Comparison of ENCODE assay signal across 18 cellular contexts in the genomic region with DNA sequence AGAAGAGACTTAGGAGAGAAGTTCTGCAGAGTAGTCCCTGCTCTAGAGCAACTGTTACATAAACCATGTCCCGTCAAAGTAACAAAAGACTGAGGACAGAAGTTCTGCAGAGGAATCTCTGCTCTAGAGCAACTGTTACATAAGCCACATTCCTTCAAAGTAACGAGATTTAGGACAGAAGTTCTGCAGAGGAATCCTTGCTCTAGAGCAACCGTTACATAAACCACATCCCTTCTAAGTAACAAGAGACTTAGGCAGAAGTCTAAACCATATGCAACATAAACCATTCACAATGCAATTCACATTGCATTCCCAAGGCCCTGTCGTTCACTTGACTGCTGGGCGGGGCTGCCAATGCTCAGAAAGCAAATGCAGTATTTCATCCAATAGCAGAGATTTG.
A peak's percentile ranks its signal among the peaks of the same experiment; 100 is the strongest.
DNase-seq lines count a peak whose midpoint lies in the region; ATAC-seq, FAIRE-seq and TF ChIP-seq lines count a peak whose summit lies in the region.
"Had no signal": no experiment of that assay in that cellular context is flagged by ENCODE, and none has a peak within 500 bp of the region (broad histone marks: within the 10 kb centered on the region; RNA-seq: fewer than 3 reads in every experiment).

No MANE protein-coding gene starts in this region.

- H3K27ac Mint-ChIP-seq in astrocyte (ENCODE audit: unreplicated experiment): no peak overlapping the region
- H3K27ac Mint-ChIP-seq: CD4-positive, alpha-beta memory T cell had no signal

- H3K79me2 ChIP-seq in astrocyte (ENCODE audit: insufficient read depth, low read length): no peaks in the 10 kb centered on the region

- H3K4me1 Mint-ChIP-seq in astrocyte (ENCODE audit: low read depth, unreplicated experiment): no peaks in the 10 kb centered on the region
- H3K4me1 Mint-ChIP-seq: CD4-positive, alpha-beta memory T cell had no signal

- TF ChIP-seq POLR2A in A549 (IDR thresholded peaks at IDR 0.05; ENCODE audit: low read length): no peak

- no peaks in the 10 kb centered on the region for H3K9me3 ChIP-seq in A549
- H3K9me3 ChIP-seq in astrocyte (ENCODE audit: insufficient read depth, low read depth, low read length): no peaks in the 10 kb centered on the region
- H3K9me3 ChIP-seq: BLaER1, MG63 had no signal

- WGBS in A549 (ENCODE audit: missing lambda C conversion rate): 15% methylated on average over 5 of the region's 5 CpGs

- no peak overlapping the region for H3K4me3 Mint-ChIP-seq in astrocyte (ENCODE audit: unreplicated experiment)
- H3K4me3 Mint-ChIP-seq: CD4-positive, alpha-beta memory T cell had no signal

- H3K4me1 ChIP-seq in A549 (no peaks in the 10 kb centered on the region), astrocyte (ENCODE audit: insufficient read depth, low read length) (no peaks in the 10 kb centered on the region)
- H3K4me1 ChIP-seq: BLaER1 had no signal

- H3K9ac ChIP-seq in astrocyte (ENCODE audit: low read length): no peak overlapping the region
- H3K9ac ChIP-seq: BLaER1 had no signal

- POLR2A ChIA-PET in A549 (lab: Yijun Ruan, JAX): no interaction called here

- H3K4me3 ChIP-seq in A549 (no peak overlapping the region), astrocyte (ENCODE audit: insufficient read depth, low read depth, low read length) (no peak overlapping the region)
- no peak overlapping the region for H3K4me3 ChIP-seq in Jurkat, Clone E6-1 (ENCODE audit: low read length)
- H3K4me3 ChIP-seq: BLaER1, MG63 had no signal

- H3K4me2 ChIP-seq in A549 (no peak overlapping the region), astrocyte (ENCODE audit: low read length) (no peak overlapping the region)
- H3K4me2 ChIP-seq: BLaER1 had no signal

- H3K27ac ChIP-seq in A549 (no peak overlapping the region), astrocyte (ENCODE audit: low read depth, low read length) (no peak overlapping the region), caudate nucleus (ENCODE audit: low read depth, low read length) (no peak overlapping the region)
- H3K27ac ChIP-seq: BLaER1 had no signal

- H3K9me3 Mint-ChIP-seq in astrocyte (ENCODE audit: unreplicated experiment): no peaks in the 10 kb centered on the region
- H3K9me3 Mint-ChIP-seq: CD4-positive, alpha-beta memory T cell had no signal

- H2AFZ ChIP-seq in astrocyte (ENCODE audit: low read depth, low read length): no peak overlapping the region

- FAIRE-seq in A549 (lab: Jason Lieb, UNC) (peak; percentile 46), astrocyte (lab: Jason Lieb, UNC) (peak; percentile 37)

- ATAC-seq in A549: no peak

- H3K27me3 Mint-ChIP-seq in astrocyte (ENCODE audit: low read depth, unreplicated experiment): no peaks in the 10 kb centered on the region
- H3K27me3 Mint-ChIP-seq: CD4-positive, alpha-beta memory T cell had no signal

- no peaks in the 10 kb centered on the region for H4K20me1 ChIP-seq in astrocyte (ENCODE audit: insufficient read depth, low read length)
- H4K20me1 ChIP-seq: BLaER1 had no signal

- no peak for TF ChIP-seq EP300 in A549 (IDR thresholded peaks at IDR 0.05)

- H3K36me3 ChIP-seq in astrocyte (ENCODE audit: insufficient read depth, low read length): no peaks in the 10 kb centered on the region
- H3K36me3 ChIP-seq: BLaER1, MG63 had no signal

- TF ChIP-seq RAD21 in A549 (conservative IDR thresholded peaks at IDR 0.05 in 1 of 2, IDR thresholded peaks at IDR 0.05 in 1 of 2): no peak

- CTCF ChIA-PET in A549 (lab: Yijun Ruan, JAX): no interaction called here

- DNase-seq in A549 (ENCODE audit: low read depth in 1 of 2, low spot score in 1 of 2) (no peak), astrocyte (ENCODE audit: low read depth) (no peak), iris pigment epithelial cell (ENCODE audit: low read depth) (peak; percentile 44), NCI-H446 (lab: John Stamatoyannopoulos, UW) (no peak), activated gamma-delta T cell treated with Interleukin-2 at 50 U/mL for 16 hours (no peak), caudate nucleus (lab: John Stamatoyannopoulos, UW) (no peak), hepatic stellate cell (ENCODE audit: low spot score) (no peak)
- DNase-seq in Jurkat, Clone E6-1 (ENCODE audit: low read depth, low spot score): peak; percentile 57
- DNase-seq: CD4-positive, alpha-beta memory T cell; DMS153; Kasumi-1; MG63; NCI-H1105 treated with DMSO at 0.1 percent for 48 hours; NCI-H1694 treated with DMSO at 0.1 percent for 48 hours; NCI-H2227 treated with DMSO at 0.1 percent for 48 hours; NCI-H524; NCI-H82 had no signal

- H3K36me3 Mint-ChIP-seq in astrocyte (ENCODE audit: low read depth, unreplicated experiment): no peaks in the 10 kb centered on the region

- TF ChIP-seq CTCF in A549 (IDR thresholded peaks at IDR 0.05): no peak
- no peak for TF ChIP-seq CTCF in astrocyte (IDR thresholded peaks at IDR 0.05; ENCODE audit: insufficient read depth, low read depth, low read length)

- H3K27me3 ChIP-seq in astrocyte (ENCODE audit: insufficient read depth, low read length): no peaks in the 10 kb centered on the region
- H3K27me3 ChIP-seq: BLaER1, MG63 had no signal

TF ChIP-seq in A549, 52 proteins besides CTCF, POLR2A, EP300 and RAD21:
- TF ChIP-seq, protein P1, sequence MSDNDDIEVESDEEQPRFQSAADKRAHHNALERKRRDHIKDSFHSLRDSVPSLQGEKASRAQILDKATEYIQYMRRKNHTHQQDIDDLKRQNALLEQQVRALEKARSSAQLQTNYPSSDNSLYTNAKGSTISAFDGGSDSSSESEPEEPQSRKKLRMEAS (IDR thresholded peaks at IDR 0.05): no peak
- TF ChIP-seq JUN (IDR thresholded peaks at IDR 0.05) (no peak), CHD2 (IDR thresholded peaks at IDR 0.05; ENCODE audit: low read length, partially characterized antibody) (no peak), RARB (CRISPR knock-in tag; IDR thresholded peaks at IDR 0.05) (no peak), MYC (IDR thresholded peaks at IDR 0.05; ENCODE audit: borderline replicate concordance, low read length) (no peak), HOXA7 (CRISPR knock-in tag; IDR thresholded peaks at IDR 0.05) (no peak), TFCP2L1 (CRISPR knock-in tag; IDR thresholded peaks at IDR 0.05) (no peak), TP53 (CRISPR knock-in tag; IDR thresholded peaks at IDR 0.05) (no peak), GATA3 (IDR thresholded peaks at IDR 0.05; ENCODE audit: borderline replicate concordance) (no peak)
- TF ChIP-seq, protein P2, sequence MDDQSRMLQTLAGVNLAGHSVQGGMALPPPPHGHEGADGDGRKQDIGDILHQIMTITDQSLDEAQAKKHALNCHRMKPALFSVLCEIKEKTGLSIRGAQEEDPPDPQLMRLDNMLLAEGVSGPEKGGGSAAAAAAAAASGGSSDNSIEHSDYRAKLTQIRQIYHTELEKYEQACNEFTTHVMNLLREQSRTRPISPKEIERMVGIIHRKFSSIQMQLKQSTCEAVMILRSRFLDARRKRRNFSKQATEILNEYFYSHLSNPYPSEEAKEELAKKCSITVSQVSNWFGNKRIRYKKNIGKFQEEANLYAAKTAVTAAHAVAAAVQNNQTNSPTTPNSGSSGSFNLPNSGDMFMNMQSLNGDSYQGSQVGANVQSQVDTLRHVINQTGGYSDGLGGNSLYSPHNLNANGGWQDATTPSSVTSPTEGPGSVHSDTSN (IDR thresholded peaks at IDR 0.05): no peak
- TF ChIP-seq, protein P3, sequence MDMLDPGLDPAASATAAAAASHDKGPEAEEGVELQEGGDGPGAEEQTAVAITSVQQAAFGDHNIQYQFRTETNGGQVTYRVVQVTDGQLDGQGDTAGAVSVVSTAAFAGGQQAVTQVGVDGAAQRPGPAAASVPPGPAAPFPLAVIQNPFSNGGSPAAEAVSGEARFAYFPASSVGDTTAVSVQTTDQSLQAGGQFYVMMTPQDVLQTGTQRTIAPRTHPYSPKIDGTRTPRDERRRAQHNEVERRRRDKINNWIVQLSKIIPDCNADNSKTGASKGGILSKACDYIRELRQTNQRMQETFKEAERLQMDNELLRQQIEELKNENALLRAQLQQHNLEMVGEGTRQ (IDR thresholded peaks at IDR 0.05): no peak
- TF ChIP-seq, protein P4, sequence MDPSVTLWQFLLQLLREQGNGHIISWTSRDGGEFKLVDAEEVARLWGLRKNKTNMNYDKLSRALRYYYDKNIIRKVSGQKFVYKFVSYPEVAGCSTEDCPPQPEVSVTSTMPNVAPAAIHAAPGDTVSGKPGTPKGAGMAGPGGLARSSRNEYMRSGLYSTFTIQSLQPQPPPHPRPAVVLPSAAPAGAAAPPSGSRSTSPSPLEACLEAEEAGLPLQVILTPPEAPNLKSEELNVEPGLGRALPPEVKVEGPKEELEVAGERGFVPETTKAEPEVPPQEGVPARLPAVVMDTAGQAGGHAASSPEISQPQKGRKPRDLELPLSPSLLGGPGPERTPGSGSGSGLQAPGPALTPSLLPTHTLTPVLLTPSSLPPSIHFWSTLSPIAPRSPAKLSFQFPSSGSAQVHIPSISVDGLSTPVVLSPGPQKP (IDR thresholded peaks at IDR 0.05; ENCODE audit: low read depth, low read length): no peak
TF ChIP-seq in A549: peak in this region for 0.

Comparison
In these comparisons a context has a peak if more than half of its experiments do, and no peak if none do; other contexts are left out.
1. DNase-seq: peak in Jurkat, Clone E6-1 (single experiment) and iris pigment epithelial cell (single experiment); none in A549 (0 of 2), astrocyte (single experiment), NCI-H446 (0 of 2), activated gamma-delta T cell treated with Interleukin-2 at 50 U/mL for 16 hours (single experiment), caudate nucleus (0 of 61) and hepatic stellate cell (single experiment).